ENCODE assay signal across 9 cellular contexts in genomic region chrX:1502241-1502640, GRCh38.
DNase-seq lines count a peak whose midpoint lies in the region; ATAC-seq lines count a peak whose summit lies in the region.
"Had no signal": no experiment of that assay in that cellular context is flagged by ENCODE, and none has a peak within 500 bp of the region (broad histone marks: within the 10 kb centered on the region; RNA-seq: fewer than 3 reads in every experiment).

No MANE protein-coding gene starts in this region.

- peaks cover 6% of the 10 kb centered on the region for H3K36me3 Mint-ChIP-seq in memory B cell

- H3K27ac Mint-ChIP-seq in memory B cell: peak overlapping the region; percentile 98

- H3K27me3 Mint-ChIP-seq in memory B cell: no peaks in the 10 kb centered on the region

- peak; percentile 50 for ATAC-seq in GM18519 (IDR thresholded peaks at IDR 0.05; ENCODE audit: low FRiP score, unreplicated experiment)
- ATAC-seq in GM21423 (IDR thresholded peaks at IDR 0.05; ENCODE audit: unreplicated experiment): peak; percentile 53
- ATAC-seq in HG03571 (IDR thresholded peaks at IDR 0.05; ENCODE audit: unreplicated experiment): peak; percentile 60
- peak; percentile 83 for ATAC-seq in memory B cell (ENCODE audit: low read depth)
- ATAC-seq: HCT116 had no signal

- H3K9me3 Mint-ChIP-seq in memory B cell: no peaks in the 10 kb centered on the region

- H3K4me1 Mint-ChIP-seq in memory B cell: peaks cover 33% of the 10 kb centered on the region

- DNase-seq in memory B cell (ENCODE audit: low spot score in 2 of 2): peak; percentile 72 to 88
- no peak for DNase-seq in dedifferentiated amniotic fluid mesenchymal stem cell (ENCODE audit: extremely low spot score)
- DNase-seq in HuH-7.5 (ENCODE audit: low spot score): no peak
- no peak for DNase-seq in NCI-H748 treated with DMSO at 0.1 percent for 48 hours (lab: John Stamatoyannopoulos, UW)
- no peak for DNase-seq in 8988T

- peak overlapping the region; percentile 49 for H3K4me3 Mint-ChIP-seq in memory B cell

Comparison
In these comparisons a context has a peak if more than half of its experiments do, and no peak if none do; other contexts are left out.
1. DNase-seq: peak in memory B cell (2 of 2); none in dedifferentiated amniotic fluid mesenchymal stem cell (single experiment), HuH-7.5 (single experiment), NCI-H748 treated with DMSO at 0.1 percent for 48 hours (single experiment) and 8988T (single experiment).
2. Peak in every context shown above with its lines, with median percentiles within 50 percentile points of each other: ATAC-seq.